ENCODE assay signal across 21 cellular contexts in genomic region chr17:82252511-82253178, GRCh38. TPM values are rescaled to one million over a fixed set of nuclear protein-coding genes. Genes with fewer than 3 reads are reported as not detected.
A peak's percentile ranks its signal among the peaks of the same experiment; 100 is the strongest.
DNase-seq lines count a peak whose midpoint lies in the region; ATAC-seq, FAIRE-seq and TF ChIP-seq lines count a peak whose summit lies in the region.
"Had no signal": no experiment of that assay in that cellular context is flagged by ENCODE, and none has a peak within 500 bp of the region (broad histone marks: within the 10 kb centered on the region; RNA-seq: fewer than 3 reads in every experiment).

No MANE protein-coding gene starts in this region.

- H3K27me3 Mint-ChIP-seq in activated CD8-positive, alpha-beta T cell treated with anti-CD3 and anti-CD28 coated beads, Interleukin-2, amount 10 ng/mL, durations not matched to agents 7 days and 5 days (ENCODE audit: low read depth): no peaks in the 10 kb centered on the region
- H3K27me3 Mint-ChIP-seq in glutamatergic neuron (ENCODE audit: unreplicated experiment) (peaks cover 6% of the 10 kb centered on the region), type B pancreatic cell (no peaks in the 10 kb centered on the region)
- H3K27me3 Mint-ChIP-seq: activated CD4-positive, alpha-beta memory T cell treated with anti-CD3 and anti-CD28 coated beads, Interleukin-2, amount 10 ng/mL, durations not matched to agents 7 days and 5 days had no signal

- no peak for FAIRE-seq in HepG2 (lab: Jason Lieb, UNC)

- TF ChIP-seq EP300 in HepG2 (IDR thresholded peaks at IDR 0.05; ENCODE audit: low read depth in 2 of 2, low read length in 2 of 2) (no peak), HepG2 (CRISPR knock-in tag; IDR thresholded peaks at IDR 0.05; ENCODE audit: borderline replicate concordance) (no peak)

- no TSS peak for BruUV-seq in HepG2 (replicated peaks; lab: Mats Ljungman, UMichigan)

- H3K27ac ChIP-seq in HepG2 (ENCODE audit: extremely low read length, insufficient read depth, low read length) (no peak overlapping the region), right lobe of liver (no peak overlapping the region), ascending aorta (no peak overlapping the region)
- H3K27ac ChIP-seq: foreskin keratinocyte, vagina, WERI-Rb-1 had no signal

- TF ChIP-seq POLR2A in HepG2 (IDR thresholded peaks at IDR 0.05; ENCODE audit: insufficient read depth in 1 of 2, low read depth in 2 of 2, low read length in 2 of 2) (no peak), right lobe of liver (IDR thresholded peaks at IDR 0.05) (no peak)

- no peak for TF ChIP-seq CTCF in HepG2 (CRISPR knock-in tag; IDR thresholded peaks at IDR 0.05)
- no peak for TF ChIP-seq CTCF in right lobe of liver (IDR thresholded peaks at IDR 0.05)
- no peak for TF ChIP-seq CTCF in glutamatergic neuron (IDR thresholded peaks at IDR 0.05; ENCODE audit: partially characterized antibody, unreplicated experiment)
- no peak for TF ChIP-seq CTCF in type B pancreatic cell (conservative IDR thresholded peaks at IDR 0.05)
- TF ChIP-seq CTCF in ascending aorta (IDR thresholded peaks at IDR 0.05): no peak

- no peak overlapping the region for H3K4me2 ChIP-seq in HepG2 (ENCODE audit: low read depth, low read length)

- CTCF ChIA-PET in HepG2 (lab: Yijun Ruan, JAX; ENCODE audit: low intra/inter-chr PET ratio, low total read pairs): no interaction called here
- CTCF ChIA-PET in activated CD8-positive, alpha-beta T cell treated with anti-CD3 and anti-CD28 coated beads, Interleukin-2, amount 10 ng/mL, durations not matched to agents 7 days and 5 days (lab: Charles Lee): no interaction called here

- intact Hi-C loops in HepG2 (cut with micrococcal nuclease; ENCODE audit: unreplicated experiment) (no loop called here), right lobe of liver (cut with DNase I) (no loop called here), ascending aorta (cut with DNase I) (no loop called here)

- DNase-seq in HepG2 (ENCODE audit: low spot score) (no peak), right lobe of liver (no peak), glutamatergic neuron (peak; percentile 5), type B pancreatic cell (ENCODE audit: extremely low spot score, unreplicated experiment) (no peak), NCI-H345 treated with DMSO at 0.1 percent for 48 hours (lab: John Stamatoyannopoulos, UW; ENCODE audit: unreplicated experiment) (no peak), ascending aorta (ENCODE audit: low spot score in 2 of 2) (no peak)
- DNase-seq in activated CD8-positive, alpha-beta T cell treated with anti-CD3 and anti-CD28 coated beads, Interleukin-2, amount 10 ng/mL, durations not matched to agents 7 days and 5 days: no peak
- DNase-seq: activated CD4-positive, alpha-beta memory T cell treated with anti-CD3 and anti-CD28 coated beads, Interleukin-2, amount 10 ng/mL, durations not matched to agents 7 days and 5 days; amniotic stem cell; EL; foreskin keratinocyte; Kasumi-1; NCI-H1105 treated with DMSO at 0.1 percent for 48 hours; NCI-H2107; NCI-H524 treated with DMSO at 0.1 percent for 48 hours; stimulated activated CD4-positive, alpha-beta T cell treated with anti-CD3 and anti-CD28 coated beads, Interleukin-2, amount 100 ng/mL, for 24 hours; stomach; WERI-Rb-1 had no signal

- peaks cover 13% of the 10 kb centered on the region for H3K4me1 Mint-ChIP-seq in activated CD8-positive, alpha-beta T cell treated with anti-CD3 and anti-CD28 coated beads, Interleukin-2, amount 10 ng/mL, durations not matched to agents 7 days and 5 days (ENCODE audit: low read depth)
- peaks cover 5% of the 10 kb centered on the region for H3K4me1 Mint-ChIP-seq in glutamatergic neuron (ENCODE audit: low read depth, unreplicated experiment)
- H3K4me1 Mint-ChIP-seq in type B pancreatic cell (ENCODE audit: unreplicated experiment): no peaks in the 10 kb centered on the region

- in situ Hi-C loops in HepG2 (cut with HindIII; ENCODE audit: extremely low pct_ligation_motif_present, low pct_unique_long_range_greater_than_20kb): no loop called here

- H3K36me3 ChIP-seq in HepG2 (replicated peaks in 1 of 2; ENCODE audit: control insufficient read depth in 1 of 2, insufficient read depth in 2 of 2, low read length in 2 of 2) (peaks cover 63 to 84% of the 10 kb centered on the region in 2 experiments), right lobe of liver (peaks cover 37 to 82% (median 52%) of the 10 kb centered on the region in 4 donors), ascending aorta (peaks cover 92 to 93% of the 10 kb centered on the region in 2 donors)

- H3K9me3 ChIP-seq in HepG2 (ENCODE audit: low read length) (no peaks in the 10 kb centered on the region), right lobe of liver (no peaks in the 10 kb centered on the region), ascending aorta (no peaks in the 10 kb centered on the region)
- H3K9me3 ChIP-seq: stomach, vagina had no signal

- WGBS in HepG2 (ENCODE audit: low lambda C conversion rate): 97% methylated on average over 28 of the region's 28 CpGs
- 80% methylated on average over 1 of the region's 28 CpGs for WGBS in right lobe of liver (ENCODE audit: insufficient coverage, low coverage, low lambda C conversion rate, missing lambda C conversion rate)

- H3K79me2 ChIP-seq in HepG2 (ENCODE audit: insufficient read depth, low read length): peaks cover 8% of the 10 kb centered on the region

- ATAC-seq in HepG2: no peak
- no peak for ATAC-seq in right lobe of liver
- no peak for ATAC-seq in activated CD8-positive, alpha-beta T cell treated with anti-CD3 and anti-CD28 coated beads, Interleukin-2, amount 10 ng/mL, durations not matched to agents 7 days and 5 days
- ATAC-seq in HG03457 (IDR thresholded peaks at IDR 0.05; ENCODE audit: unreplicated experiment): no peak
- ATAC-seq: foreskin keratinocyte had no signal

- peak overlapping the region; percentile 25 for H3K27ac Mint-ChIP-seq in activated CD8-positive, alpha-beta T cell treated with anti-CD3 and anti-CD28 coated beads, Interleukin-2, amount 10 ng/mL, durations not matched to agents 7 days and 5 days
- H3K27ac Mint-ChIP-seq in glutamatergic neuron (ENCODE audit: unreplicated experiment) (peak overlapping the region; percentile 71), type B pancreatic cell (peak overlapping the region; percentile 51)
- H3K27ac Mint-ChIP-seq: activated CD4-positive, alpha-beta memory T cell treated with anti-CD3 and anti-CD28 coated beads, Interleukin-2, amount 10 ng/mL, durations not matched to agents 7 days and 5 days had no signal

- H4K20me1 ChIP-seq in HepG2 (ENCODE audit: insufficient read depth, low read length): peaks cover 23% of the 10 kb centered on the region

- POLR2A ChIA-PET in HepG2 (lab: Yijun Ruan, JAX): interaction anchor here (3.2 kb wide), 1 partner anchor 11 kb away, joined by 11 read pairs; no protein-coding TSS in a partner anchor
- POLR2A ChIA-PET in activated CD8-positive, alpha-beta T cell treated with anti-CD3 and anti-CD28 coated beads, Interleukin-2, amount 10 ng/mL, durations not matched to agents 7 days and 5 days (lab: Charles Lee): no interaction called here

- no peaks in the 10 kb centered on the region for H3K9me3 Mint-ChIP-seq in activated CD8-positive, alpha-beta T cell treated with anti-CD3 and anti-CD28 coated beads, Interleukin-2, amount 10 ng/mL, durations not matched to agents 7 days and 5 days (ENCODE audit: insufficient read depth)
- H3K9me3 Mint-ChIP-seq in glutamatergic neuron (ENCODE audit: unreplicated experiment): peaks cover 4% of the 10 kb centered on the region
- H3K9me3 Mint-ChIP-seq in type B pancreatic cell: no peaks in the 10 kb centered on the region
- H3K9me3 Mint-ChIP-seq: activated CD4-positive, alpha-beta memory T cell treated with anti-CD3 and anti-CD28 coated beads, Interleukin-2, amount 10 ng/mL, durations not matched to agents 7 days and 5 days; activated T-helper 1 cell treated with anti-CD3 and anti-CD28 coated beads, Interleukin-12 subunit alpha, Interleukin-12 subunit beta, Interleukin-2, Interleukin-4 antibody, amounts not matched to agents 30 ng/mL and 10 ng/mL and 1 ng/mL, durations not matched to agents 14 hours and 24 hours and 36 hours had no signal

- H3K27me3 ChIP-seq in HepG2 (ENCODE audit: control insufficient read depth in 1 of 2, insufficient read depth in 2 of 2, low read length in 2 of 2): no peaks in the 10 kb centered on the region
- H3K27me3 ChIP-seq in right lobe of liver: no peaks in the 10 kb centered on the region
- no peaks in the 10 kb centered on the region for H3K27me3 ChIP-seq in ascending aorta
- H3K27me3 ChIP-seq: foreskin keratinocyte, stomach, vagina had no signal

- H3K4me1 ChIP-seq in HepG2 (ENCODE audit: insufficient read depth, low read length) (no peaks in the 10 kb centered on the region), right lobe of liver (no peaks in the 10 kb centered on the region), ascending aorta (no peaks in the 10 kb centered on the region)

- no peak overlapping the region for H3K4me3 Mint-ChIP-seq in activated CD8-positive, alpha-beta T cell treated with anti-CD3 and anti-CD28 coated beads, Interleukin-2, amount 10 ng/mL, durations not matched to agents 7 days and 5 days
- no peak overlapping the region for H3K4me3 Mint-ChIP-seq in glutamatergic neuron (ENCODE audit: unreplicated experiment)
- H3K4me3 Mint-ChIP-seq in type B pancreatic cell: no peak overlapping the region
- H3K4me3 Mint-ChIP-seq: activated CD4-positive, alpha-beta memory T cell treated with anti-CD3 and anti-CD28 coated beads, Interleukin-2, amount 10 ng/mL, durations not matched to agents 7 days and 5 days; activated T-helper 1 cell treated with anti-CD3 and anti-CD28 coated beads, Interleukin-12 subunit alpha, Interleukin-12 subunit beta, Interleukin-2, Interleukin-4 antibody, amounts not matched to agents 30 ng/mL and 10 ng/mL and 1 ng/mL, durations not matched to agents 14 hours and 24 hours and 36 hours had no signal

- H3K36me3 Mint-ChIP-seq in activated CD8-positive, alpha-beta T cell treated with anti-CD3 and anti-CD28 coated beads, Interleukin-2, amount 10 ng/mL, durations not matched to agents 7 days and 5 days (ENCODE audit: low read depth): peaks cover 72% of the 10 kb centered on the region
- H3K36me3 Mint-ChIP-seq in glutamatergic neuron (ENCODE audit: unreplicated experiment): peaks cover 5% of the 10 kb centered on the region
- H3K36me3 Mint-ChIP-seq in type B pancreatic cell: peaks cover 22% of the 10 kb centered on the region

- H3K4me3 ChIP-seq in HepG2 (replicated peaks in 1 of 3; ENCODE audit: insufficient read depth in 1 of 3, low read depth in 2 of 3, low read length in 3 of 3) (no peak overlapping the region), right lobe of liver (no peak overlapping the region), ascending aorta (no peak overlapping the region)
- H3K4me3 ChIP-seq: stomach, vagina had no signal

- no peak overlapping the region for H3K9ac ChIP-seq in HepG2 (ENCODE audit: insufficient read depth, low read depth, low read length)

- TF ChIP-seq RAD21 in HepG2 (CRISPR knock-in tag; IDR thresholded peaks at IDR 0.05): no peak

- no peak overlapping the region for H2AFZ ChIP-seq in HepG2 (ENCODE audit: low read length)

RNA-seq across cellular contexts. Expression of gene CSNK1D, which starts 20.9 kb away (rescaled TPM):
- total RNA-seq in HepG2 (2016; rRNA removed; fragmentation: Illumina TruSeq; extraction: Trizol): 28.4 and 31.5 TPM in 2 replicates
- 19.2 and 20.4 TPM in 2 replicates for total RNA-seq in HepG2 (2016; cell fraction: cytosol; rRNA removed; fragmentation: Illumina TruSeq; extraction: Trizol; ENCODE audit: low read depth)
- total RNA-seq in HepG2 (2016; cell fraction: insoluble cytoplasmic fraction; rRNA removed; fragmentation: Illumina TruSeq; extraction: Trizol): 23.0 and 34.1 TPM in 2 replicates
- total RNA-seq in HepG2 (2016; cell fraction: membrane; rRNA removed; fragmentation: Illumina TruSeq; extraction: Trizol): 24.3 and 26.6 TPM in 2 replicates
- 42.8 and 45.6 TPM in 2 replicates for total RNA-seq in HepG2 (2016; cell fraction: nucleus; rRNA removed; fragmentation: Illumina TruSeq; extraction: Trizol)
- 128 and 148 TPM in 2 replicates for polyA plus RNA-seq in HepG2 (2011; rRNA removed)
- 81.5 and 90.2 TPM in 2 replicates for polyA plus RNA-seq in HepG2 (2011; cell fraction: cytosol; rRNA removed)
- 1,010 and 1,066 TPM in 2 replicates for polyA plus RNA-seq in HepG2 (2011; cell fraction: nucleus; rRNA removed)
- polyA plus RNA-seq in HepG2 (2012): 164 and 234 TPM in 2 replicates
- 19.6 and 21.8 TPM in 2 replicates for polyA plus RNA-seq in HepG2 (2016; cell fraction: cytosol; fragmentation: Illumina TruSeq; extraction: Trizol; ENCODE audit: low read depth)
- polyA plus RNA-seq in HepG2 (2016; cell fraction: insoluble cytoplasmic fraction; fragmentation: Illumina TruSeq; extraction: Trizol; ENCODE audit: low read depth): 71.8 and 89.7 TPM in 2 replicates
- 40.8 and 42.7 TPM in 2 replicates for polyA plus RNA-seq in HepG2 (2016; cell fraction: membrane; fragmentation: Illumina TruSeq; extraction: Trizol; ENCODE audit: low read depth)
- polyA plus RNA-seq in HepG2 (2016; cell fraction: nucleus; fragmentation: Illumina TruSeq; extraction: Trizol; ENCODE audit: insufficient read depth, low read depth): 316 and 342 TPM in 2 replicates
- polyA minus RNA-seq in HepG2 (2011; rRNA and poly(A)+ RNA removed; ENCODE audit: low replicate concordance): 78.0 and 103 TPM in 2 replicates
- polyA minus RNA-seq in HepG2 (2011; cell fraction: cytosol; rRNA and poly(A)+ RNA removed): 51.7 and 60.9 TPM in 2 replicates
- polyA minus RNA-seq in HepG2 (2011; cell fraction: nucleus; rRNA and poly(A)+ RNA removed): 117 and 118 TPM in 2 replicates
- total RNA-seq in right lobe of liver: 10 to 100 TPM; 32.7 to 73.0 (median 45.9) TPM
- total RNA-seq in activated CD8-positive, alpha-beta T cell treated with anti-CD3 and anti-CD28 coated beads, Interleukin-2, amount 10 ng/mL, durations not matched to agents 7 days and 5 days: 100 to 1,000 TPM in 1 of 2 experiments, 10 to 100 TPM in 1; 99.5 to 111 TPM
- total RNA-seq in glutamatergic neuron (ENCODE audit: unreplicated experiment): 211 TPM
- 176 and 184 TPM in 2 replicates for total RNA-seq in type B pancreatic cell (ENCODE audit: low replicate concordance)
- 86.8 TPM for total RNA-seq in ascending aorta

RNA-seq across cellular contexts. Expression of gene SLC16A3, which starts 23.8 kb away (rescaled TPM):
- total RNA-seq in HepG2 (2016; rRNA removed; fragmentation: Illumina TruSeq; extraction: Trizol) (99.9 and 242 TPM in 2 replicates), right lobe of liver (10 to 100 TPM in 2 of 6 experiments, 1 to 10 TPM in 4; 4.1 to 34.0 (median 7.3) TPM), glutamatergic neuron (ENCODE audit: unreplicated experiment) (15.6 TPM), type B pancreatic cell (ENCODE audit: low replicate concordance) (27.8 and 29.8 TPM in 2 replicates), ascending aorta (253 TPM)
- 51.0 and 61.4 TPM in 2 replicates for total RNA-seq in HepG2 (2016; cell fraction: cytosol; rRNA removed; fragmentation: Illumina TruSeq; extraction: Trizol; ENCODE audit: low read depth)
- 83.6 and 248 TPM in 2 replicates for total RNA-seq in HepG2 (2016; cell fraction: insoluble cytoplasmic fraction; rRNA removed; fragmentation: Illumina TruSeq; extraction: Trizol)
- 88.3 and 97.4 TPM in 2 replicates for total RNA-seq in HepG2 (2016; cell fraction: membrane; rRNA removed; fragmentation: Illumina TruSeq; extraction: Trizol)
- 164 and 200 TPM in 2 replicates for total RNA-seq in HepG2 (2016; cell fraction: nucleus; rRNA removed; fragmentation: Illumina TruSeq; extraction: Trizol)
- polyA plus RNA-seq in HepG2 (2011; rRNA removed): 349 and 598 TPM in 2 replicates
- 384 and 554 TPM in 2 replicates for polyA plus RNA-seq in HepG2 (2011; cell fraction: cytosol; rRNA removed)
- 293 and 327 TPM in 2 replicates for polyA plus RNA-seq in HepG2 (2011; cell fraction: nucleus; rRNA removed)
- 348 and 404 TPM in 2 replicates for polyA plus RNA-seq in HepG2 (2012)
- polyA plus RNA-seq in HepG2 (2016; cell fraction: cytosol; fragmentation: Illumina TruSeq; extraction: Trizol; ENCODE audit: low read depth): 38.7 and 40.7 TPM in 2 replicates
- 95.9 and 111 TPM in 2 replicates for polyA plus RNA-seq in HepG2 (2016; cell fraction: insoluble cytoplasmic fraction; fragmentation: Illumina TruSeq; extraction: Trizol; ENCODE audit: low read depth)
- polyA plus RNA-seq in HepG2 (2016; cell fraction: membrane; fragmentation: Illumina TruSeq; extraction: Trizol; ENCODE audit: low read depth): 61.0 and 65.9 TPM in 2 replicates
- 334 and 368 TPM in 2 replicates for polyA plus RNA-seq in HepG2 (2016; cell fraction: nucleus; fragmentation: Illumina TruSeq; extraction: Trizol; ENCODE audit: insufficient read depth, low read depth)
- polyA minus RNA-seq in HepG2 (2011; rRNA and poly(A)+ RNA removed; ENCODE audit: low replicate concordance): 181 and 1,731 TPM in 2 replicates
- polyA minus RNA-seq in HepG2 (2011; cell fraction: cytosol; rRNA and poly(A)+ RNA removed): 365 and 408 TPM in 2 replicates
- 137 and 145 TPM in 2 replicates for polyA minus RNA-seq in HepG2 (2011; cell fraction: nucleus; rRNA and poly(A)+ RNA removed)
- total RNA-seq in activated CD8-positive, alpha-beta T cell treated with anti-CD3 and anti-CD28 coated beads, Interleukin-2, amount 10 ng/mL, durations not matched to agents 7 days and 5 days: 100 to 1,000 TPM; 257 to 264 TPM

RNA-seq across cellular contexts. Expression of gene CCDC57, which starts 40.0 kb away (rescaled TPM):
- 54.8 and 59.9 TPM in 2 replicates for total RNA-seq in HepG2 (2016; rRNA removed; fragmentation: Illumina TruSeq; extraction: Trizol)
- total RNA-seq in HepG2 (2016; cell fraction: cytosol; rRNA removed; fragmentation: Illumina TruSeq; extraction: Trizol; ENCODE audit: low read depth): 85.1 and 122 TPM in 2 replicates
- total RNA-seq in HepG2 (2016; cell fraction: insoluble cytoplasmic fraction; rRNA removed; fragmentation: Illumina TruSeq; extraction: Trizol): 54.5 and 62.8 TPM in 2 replicates
- total RNA-seq in HepG2 (2016; cell fraction: membrane; rRNA removed; fragmentation: Illumina TruSeq; extraction: Trizol): 78.3 and 105 TPM in 2 replicates
- 40.6 and 45.1 TPM in 2 replicates for total RNA-seq in HepG2 (2016; cell fraction: nucleus; rRNA removed; fragmentation: Illumina TruSeq; extraction: Trizol)
- polyA plus RNA-seq in HepG2 (2011; rRNA removed): 59.3 and 69.8 TPM in 2 replicates
- 59.9 and 140 TPM in 2 replicates for polyA plus RNA-seq in HepG2 (2011; cell fraction: cytosol; rRNA removed)
- polyA plus RNA-seq in HepG2 (2011; cell fraction: nucleus; rRNA removed): 103 and 130 TPM in 2 replicates
- polyA plus RNA-seq in HepG2 (2012): 48.8 and 63.7 TPM in 2 replicates
- 113 and 149 TPM in 2 replicates for polyA plus RNA-seq in HepG2 (2016; cell fraction: cytosol; fragmentation: Illumina TruSeq; extraction: Trizol; ENCODE audit: low read depth)
- polyA plus RNA-seq in HepG2 (2016; cell fraction: insoluble cytoplasmic fraction; fragmentation: Illumina TruSeq; extraction: Trizol; ENCODE audit: low read depth): 62.5 and 66.4 TPM in 2 replicates
- polyA plus RNA-seq in HepG2 (2016; cell fraction: membrane; fragmentation: Illumina TruSeq; extraction: Trizol; ENCODE audit: low read depth): 95.1 and 110 TPM in 2 replicates
- polyA plus RNA-seq in HepG2 (2016; cell fraction: nucleus; fragmentation: Illumina TruSeq; extraction: Trizol; ENCODE audit: insufficient read depth, low read depth): 121 and 124 TPM in 2 replicates
- polyA minus RNA-seq in HepG2 (2011; rRNA and poly(A)+ RNA removed; ENCODE audit: low replicate concordance): 23.1 and 32.6 TPM in 2 replicates
- 18.1 and 19.8 TPM in 2 replicates for polyA minus RNA-seq in HepG2 (2011; cell fraction: cytosol; rRNA and poly(A)+ RNA removed)
- polyA minus RNA-seq in HepG2 (2011; cell fraction: nucleus; rRNA and poly(A)+ RNA removed): 27.6 and 37.2 TPM in 2 replicates
- total RNA-seq in right lobe of liver: 10 to 100 TPM; 10.1 to 37.4 (median 17.2) TPM
- 10 to 100 TPM; 78.3 to 84.7 TPM for total RNA-seq in activated CD8-positive, alpha-beta T cell treated with anti-CD3 and anti-CD28 coated beads, Interleukin-2, amount 10 ng/mL, durations not matched to agents 7 days and 5 days
- 40.7 TPM for total RNA-seq in glutamatergic neuron (ENCODE audit: unreplicated experiment)
- 33.5 and 58.7 TPM in 2 replicates for total RNA-seq in type B pancreatic cell (ENCODE audit: low replicate concordance)
- total RNA-seq in ascending aorta: 12.8 TPM
